In genomic region chr7:137853053-137853452, GRCh38 we compare ENCODE assay signal across 19 cellular contexts. TPM values are rescaled to one million over a fixed set of nuclear protein-coding genes. Genes with fewer than 3 reads are reported as not detected.
DNase-seq lines count a peak whose midpoint lies in the region; TF ChIP-seq lines count a peak whose summit lies in the region.
"Had no signal": no experiment of that assay in that cellular context is flagged by ENCODE, and none has a peak within 500 bp of the region (broad histone marks: within the 10 kb centered on the region; RNA-seq: fewer than 3 reads in every experiment).

No MANE protein-coding gene starts in this region.

- peaks cover 4 to 9% (median 4%) of the 10 kb centered on the region in 3 donors for H3K27me3 Mint-ChIP-seq in immature natural killer cell (ENCODE audit: low read depth in 3 of 3)
- peaks cover 22% of the 10 kb centered on the region for H3K27me3 Mint-ChIP-seq in endodermal cell (ENCODE audit: insufficient read depth)

- peaks cover 42% of the 10 kb centered on the region for H3F3A ChIP-seq in SK-N-SH (replicated peaks; ENCODE audit: insufficient read depth)

- H3K4me1 Mint-ChIP-seq in immature natural killer cell (peaks cover under 1 to 1% of the 10 kb centered on the region in 2 donors), endodermal cell (no peaks in the 10 kb centered on the region)
- H3K4me1 Mint-ChIP-seq: CD14-positive monocyte; CD4-positive, CD25-positive, alpha-beta regulatory T cell had no signal

- POLR2A ChIA-PET in SK-N-SH (lab: Yijun Ruan, JAX) = no interaction called here

- WGBS in SK-N-SH (ENCODE audit: low lambda C conversion rate) = 100% methylated on average over 1 of the region's 1 CpG
- WGBS in endodermal cell (ENCODE audit: insufficient coverage in 1 of 2, insufficient read length in 1 of 2), 2 experiments = 94 to 100% methylated on average over 1 of the region's 1 CpG

- H2AFZ ChIP-seq in SK-N-SH (ENCODE audit: low read depth) (no peak overlapping the region), osteoblast (ENCODE audit: low read length) (no peak overlapping the region)

- H3K4me3 ChIP-seq in SK-N-SH (ENCODE audit: low read depth in 2 of 2, low read length in 1 of 2) (no peak overlapping the region), adipocyte (ENCODE audit: low read length) (no peak overlapping the region), osteoblast (ENCODE audit: insufficient read depth, low read length) (no peak overlapping the region), endodermal cell (ENCODE audit: low read length) (no peak overlapping the region)
- H3K4me3 ChIP-seq: BLaER1 had no signal

- H3K27ac Mint-ChIP-seq in immature natural killer cell = no peak overlapping the region
- H3K27ac Mint-ChIP-seq in endodermal cell = no peak overlapping the region
- H3K27ac Mint-ChIP-seq: CD14-positive monocyte; CD4-positive, alpha-beta memory T cell; CD4-positive, CD25-positive, alpha-beta regulatory T cell; CD8-positive, alpha-beta memory T cell had no signal

- CTCF ChIA-PET in SK-N-SH (lab: Yijun Ruan, JAX) = interaction anchor here (1.6 kb wide), 1 partner anchor 179 kb away, joined by 5 read pairs; no protein-coding TSS in a partner anchor

- H3K4me3 Mint-ChIP-seq in immature natural killer cell (no peak overlapping the region), endodermal cell (no peak overlapping the region)
- H3K4me3 Mint-ChIP-seq: CD14-positive monocyte; CD4-positive, alpha-beta memory T cell; CD4-positive, CD25-positive, alpha-beta regulatory T cell; CD8-positive, alpha-beta memory T cell had no signal

- H4K20me1 ChIP-seq in SK-N-SH (ENCODE audit: insufficient read depth) (no peaks in the 10 kb centered on the region), osteoblast (ENCODE audit: insufficient read depth, low read length) (no peaks in the 10 kb centered on the region)
- H4K20me1 ChIP-seq: BLaER1 had no signal

- TF ChIP-seq CTCF in SK-N-SH (IDR thresholded peaks at IDR 0.05) (no peak), osteoblast (IDR thresholded peaks at IDR 0.05; ENCODE audit: extremely low read depth, low read depth, low read length) (no peak), endodermal cell (conservative IDR thresholded peaks at IDR 0.05) (no peak)

- no peak for DNase-seq in SK-N-SH
- DNase-seq in adipocyte (ENCODE audit: low read depth) = peak; percentile 28
- DNase-seq in osteoblast (ENCODE audit: insufficient read length, low spot score, missing footprints) = no peak
- DNase-seq in immature natural killer cell = no peak
- DNase-seq in endodermal cell = no peak
- no peak for DNase-seq in activated T-cell treated with anti-CD3 and anti-CD28 coated beads, Interleukin-2, amount 50 U/mL, for 48 hours
- DNase-seq: 8988T; ACHN; BE2C; C1 segment of cervical spinal cord; CD4-positive, alpha-beta memory T cell; CD4-positive, CD25-positive, alpha-beta regulatory T cell; CD8-positive, alpha-beta memory T cell; COR-L47; DMS 273 treated with DMSO at 0.1 percent for 48 hours; DMS79 treated with DMSO at 0.1 percent for 48 hours; GF-D8 had no signal

- H3K9me3 Mint-ChIP-seq in immature natural killer cell = no peaks in the 10 kb centered on the region
- no peaks in the 10 kb centered on the region for H3K9me3 Mint-ChIP-seq in endodermal cell
- H3K9me3 Mint-ChIP-seq: CD8-positive, alpha-beta memory T cell had no signal

- H3K9me3 ChIP-seq in SK-N-SH (no peaks in the 10 kb centered on the region), adipocyte (ENCODE audit: control insufficient read depth, low read length) (no peaks in the 10 kb centered on the region), osteoblast (ENCODE audit: low read depth, low read length) (no peaks in the 10 kb centered on the region), endodermal cell (ENCODE audit: control insufficient read depth, low read length) (no peaks in the 10 kb centered on the region)
- H3K9me3 ChIP-seq: BE2C, BLaER1 had no signal

- TF ChIP-seq RAD21 in SK-N-SH (IDR thresholded peaks at IDR 0.05; ENCODE audit: low read length) = no peak

- H3K4me2 ChIP-seq in SK-N-SH (no peak overlapping the region), osteoblast (ENCODE audit: insufficient read depth, low read length) (no peak overlapping the region)
- H3K4me2 ChIP-seq: BLaER1 had no signal

- H3K4me1 ChIP-seq in SK-N-SH (ENCODE audit: control insufficient read depth in 1 of 2, insufficient read depth in 2 of 2, low read depth in 1 of 2, low read length in 1 of 2) (peaks cover 4 to 14% of the 10 kb centered on the region in 2 experiments; a peak in 3 of 4 replicates), adipocyte (ENCODE audit: control insufficient read depth, insufficient read depth, low read length) (no peaks in the 10 kb centered on the region), osteoblast (ENCODE audit: insufficient read depth, low read length) (peaks cover 23% of the 10 kb centered on the region), endodermal cell (ENCODE audit: control insufficient read depth, insufficient read depth, low read length) (no peaks in the 10 kb centered on the region)
- H3K4me1 ChIP-seq: BE2C had no signal

- H3K79me2 ChIP-seq in SK-N-SH (ENCODE audit: insufficient read depth) (no peaks in the 10 kb centered on the region), osteoblast (ENCODE audit: insufficient read depth, low read length) (no peaks in the 10 kb centered on the region)

- peak overlapping the region; percentile 11 to 61; a peak in 2 of 4 replicates for H3K27ac ChIP-seq in SK-N-SH (ENCODE audit: low read depth in 2 of 2, low read length in 1 of 2)
- H3K27ac ChIP-seq in osteoblast (ENCODE audit: low read depth, low read length) = peak overlapping the region; percentile 88
- no peak overlapping the region for H3K27ac ChIP-seq in endodermal cell (ENCODE audit: low read depth, low read length)
- H3K27ac ChIP-seq: BLaER1 had no signal

- no peaks in the 10 kb centered on the region for H3K9me2 ChIP-seq in SK-N-SH

- H3K9ac ChIP-seq in SK-N-SH (no peak overlapping the region), adipocyte (ENCODE audit: low read length) (no peak overlapping the region), endodermal cell (ENCODE audit: extremely low read depth, low read length, poor library complexity, severe bottlenecking) (no peak overlapping the region)
- H3K9ac ChIP-seq: BLaER1 had no signal

- peak in 1 of 2 experiments; percentile 36; a peak in 1 of 4 replicates for TF ChIP-seq EP300 in SK-N-SH (IDR thresholded peaks at IDR 0.05; ENCODE audit: borderline replicate concordance in 1 of 2, low read depth in 1 of 2, low read length in 1 of 2)

- H3K36me3 ChIP-seq in SK-N-SH (replicated peaks in 1 of 2; ENCODE audit: control insufficient read depth in 1 of 2, insufficient read depth in 2 of 2, low read length in 1 of 2) = peaks cover 5 to 14% of the 10 kb centered on the region in 2 experiments
- H3K36me3 ChIP-seq in adipocyte (ENCODE audit: control insufficient read depth, insufficient read depth, low read length, severe bottlenecking) = peaks cover 4% of the 10 kb centered on the region
- H3K36me3 ChIP-seq in osteoblast (ENCODE audit: insufficient read depth, low read length) = peaks cover 18% of the 10 kb centered on the region
- peaks cover 4% of the 10 kb centered on the region for H3K36me3 ChIP-seq in endodermal cell (ENCODE audit: control insufficient read depth, insufficient read depth, low read length)
- H3K36me3 ChIP-seq: BE2C, BLaER1 had no signal

- H3K27me3 ChIP-seq in SK-N-SH (ENCODE audit: insufficient read depth) (no peaks in the 10 kb centered on the region), adipocyte (replicated peaks; ENCODE audit: control insufficient read depth, insufficient read depth, low read length) (no peaks in the 10 kb centered on the region), osteoblast (ENCODE audit: insufficient read depth, low read length) (no peaks in the 10 kb centered on the region), endodermal cell (ENCODE audit: control insufficient read depth, insufficient read depth, low read length, poor library complexity, severe bottlenecking) (peaks cover 18% of the 10 kb centered on the region)
- H3K27me3 ChIP-seq: BE2C had no signal

- H3K36me3 Mint-ChIP-seq in immature natural killer cell (peaks cover 8 to 20% (median 20%) of the 10 kb centered on the region in 3 donors), endodermal cell (ENCODE audit: low read depth) (no peaks in the 10 kb centered on the region)
- H3K36me3 Mint-ChIP-seq: CD4-positive, CD25-positive, alpha-beta regulatory T cell had no signal

TF ChIP-seq in SK-N-SH, 30 proteins besides CTCF, POLR2A, EP300 and RAD21 (continues in another document):
- TF ChIP-seq REST (IDR thresholded peaks at IDR 0.05; ENCODE audit: low read depth, low read length) = no peak

RNA-seq across cellular contexts. Expression of gene DGKI, which starts 6.3 kb away (rescaled TPM):
- polyA plus RNA-seq in SK-N-SH (2012; rRNA removed) (1.3 and 1.4 TPM in 2 replicates), immature natural killer cell (not detected)
- 0.80 and 0.97 TPM in 2 replicates for polyA plus RNA-seq in SK-N-SH (2012; cell fraction: cytosol; rRNA removed)
- 2.6 and 4.5 TPM in 2 replicates for polyA plus RNA-seq in SK-N-SH (2012; cell fraction: nucleus; rRNA removed)
- total RNA-seq in osteoblast (19.2 and 23.3 TPM in 2 replicates), endodermal cell (under 1 TPM; 0.04 to 0.64 TPM)
- 1.6 TPM for polyA plus RNA-seq in endodermal cell (2013, experiment 1 of 2)
- polyA plus RNA-seq in endodermal cell (2013, experiment 2 of 2) = 0.66 TPM
- total RNA-seq: CD4-positive, CD25-positive, alpha-beta regulatory T cell had no signal
- polyA plus RNA-seq: CD14-positive monocyte; CD4-positive, alpha-beta memory T cell; CD4-positive, CD25-positive, alpha-beta regulatory T cell; CD8-positive, alpha-beta memory T cell had no signal

Comparison
In these comparisons a context has a peak if more than half of its experiments do, and no peak if none do; other contexts are left out.
1. RNA of gene DGKI, which starts 6.3 kb away (total RNA-seq): 19.2 to 23.3 TPM in osteoblast; 0.04 to 0.64 TPM in endodermal cell; every median in the first group is over 10 times any median in the second.